24 cellular contexts compared by ENCODE assay signal in the genomic region with DNA sequence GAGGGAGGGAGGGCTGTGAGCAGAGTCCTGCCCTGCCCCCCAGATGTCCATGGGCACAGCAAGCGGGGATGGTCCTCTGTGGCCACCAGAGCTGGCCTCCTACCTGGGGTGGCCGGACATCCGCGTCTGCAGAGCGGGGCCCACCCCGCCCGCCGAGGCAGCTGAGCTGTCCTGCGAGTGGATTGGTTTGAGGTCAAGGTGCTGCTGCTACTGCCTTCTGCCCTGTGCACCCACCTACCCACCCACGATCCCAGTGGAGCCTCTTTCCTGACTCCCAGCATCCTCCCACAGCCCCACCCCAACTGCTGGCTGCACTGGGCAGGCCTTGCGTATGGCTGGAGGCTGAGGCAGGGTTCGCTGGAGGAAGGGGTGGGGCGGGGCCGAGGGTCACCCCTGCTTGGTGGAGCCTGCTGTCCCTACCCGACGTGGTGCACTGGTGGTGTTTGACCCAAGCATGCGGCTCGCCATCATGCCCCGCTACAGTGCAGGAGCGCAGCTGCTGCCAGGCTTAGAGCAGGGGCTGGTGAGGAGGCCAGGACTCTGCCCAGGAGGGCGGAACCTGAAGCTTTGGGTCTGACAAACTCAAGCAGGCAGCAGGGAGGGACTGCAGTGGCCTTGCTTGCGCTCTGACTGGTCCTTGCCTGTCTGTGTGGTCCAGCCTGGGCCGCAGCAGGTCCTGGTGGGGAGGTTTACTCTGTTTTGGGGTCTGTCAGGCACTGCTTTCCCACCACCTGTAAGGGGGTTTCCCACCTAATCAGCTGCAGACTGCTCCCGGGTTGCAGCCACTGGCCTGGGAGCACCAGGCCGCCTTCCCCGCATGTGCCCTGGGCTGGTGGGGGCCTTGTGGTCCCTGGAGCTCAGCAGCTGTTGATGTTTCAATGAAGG. TPM values are rescaled to one million over a fixed set of nuclear protein-coding genes. Genes with fewer than 3 reads are reported as not detected.
DNase-seq lines count a peak whose midpoint lies in the region; ATAC-seq and TF ChIP-seq lines count a peak whose summit lies in the region.
"Had no signal": no experiment of that assay in that cellular context is flagged by ENCODE, and none has a peak within 500 bp of the region (broad histone marks: within the 10 kb centered on the region; RNA-seq: fewer than 3 reads in every experiment).

No MANE protein-coding gene starts in this region.

- no peaks in the 10 kb centered on the region for H3K9me3 Mint-ChIP-seq in endothelial cell (ENCODE audit: unreplicated experiment)
- H3K9me3 Mint-ChIP-seq: activated T-helper 17 cell treated with anti-CD3 and anti-CD28 coated beads, Interleukin-2, amount 50 U/mL, for 72 hours had no signal

- no peaks in the 10 kb centered on the region for H3K4me1 ChIP-seq in ovary (ENCODE audit: insufficient read depth)
- H3K4me1 ChIP-seq: lower lobe of right lung, suprapubic skin had no signal

- no peak overlapping the region for H3K27ac ChIP-seq in ovary
- H3K27ac ChIP-seq: esophagus squamous epithelium, lower lobe of right lung, SK-N-MC, suprapubic skin had no signal

- H3K27me3 ChIP-seq in ovary, result no peaks in the 10 kb centered on the region
- H3K27me3 ChIP-seq: esophagus squamous epithelium, suprapubic skin had no signal

- no peaks in the 10 kb centered on the region for H3K4me1 Mint-ChIP-seq in endothelial cell (ENCODE audit: unreplicated experiment)
- H3K4me1 Mint-ChIP-seq: activated T-helper 17 cell treated with anti-CD3 and anti-CD28 coated beads, Interleukin-2, amount 50 U/mL, for 72 hours had no signal

- no peaks in the 10 kb centered on the region for H3K36me3 ChIP-seq in ovary

- WGBS in ovary, 3 donors, result 90 to 95% (median 90%) methylated on average over 17 to 26 of the region's 26 CpGs

- no peak overlapping the region for H3K4me3 ChIP-seq in ovary
- H3K4me3 ChIP-seq: esophagus squamous epithelium, K562, lower lobe of right lung, SK-N-MC, suprapubic skin had no signal

- no peak overlapping the region for H3K27ac Mint-ChIP-seq in endothelial cell (ENCODE audit: unreplicated experiment)
- H3K27ac Mint-ChIP-seq: activated T-helper 17 cell treated with anti-CD3 and anti-CD28 coated beads, Interleukin-2, amount 50 U/mL, for 72 hours had no signal

- no peak for ATAC-seq in GM21723 (IDR thresholded peaks at IDR 0.05; ENCODE audit: unreplicated experiment)
- ATAC-seq: activated T-helper 17 cell treated with anti-CD3 and anti-CD28 coated beads, Interleukin-2, amount 50 U/mL, for 72 hours; K562; lower lobe of right lung; PC-3 had no signal

- DNase-seq in activated gamma-delta T cell treated with Interleukin-2 at 50 U/mL for 16 hours (peak; percentile 2), activated gamma-delta T cell (lab: John Stamatoyannopoulos, UW) (no peak), Daoy (ENCODE audit: low read depth) (peak; percentile 3), endothelial cell (ENCODE audit: low spot score) (peak; percentile 5), ovary (peak in 3 of 5 donors; percentile 6 to 24 (median 18)), epidermal melanocyte (ENCODE audit: insufficient read length, low spot score) (no peak), NCI-H748 (lab: John Stamatoyannopoulos, UW; ENCODE audit: unreplicated experiment) (no peak)
- DNase-seq: activated CD4-positive, alpha-beta T cell treated with anti-CD3 and anti-CD28 coated beads for 1 hour; amniotic stem cell; C1 segment of cervical spinal cord; esophagus squamous epithelium; lower lobe of right lung; NCI-H1694; NCI-H82; occipital lobe; PC-3; T-helper 9 cell had no signal

- intact Hi-C loops in ovary (cut with DNase I), result no loop called here

- H3K36me3 Mint-ChIP-seq in endothelial cell (ENCODE audit: low read depth, unreplicated experiment), result no peaks in the 10 kb centered on the region

- TF ChIP-seq POLR2A in ovary (IDR thresholded peaks at IDR 0.05), result no peak

- H3K4me3 Mint-ChIP-seq in endothelial cell (ENCODE audit: unreplicated experiment), result no peak overlapping the region
- H3K4me3 Mint-ChIP-seq: activated T-helper 17 cell treated with anti-CD3 and anti-CD28 coated beads, Interleukin-2, amount 50 U/mL, for 72 hours had no signal

- H3K27me3 Mint-ChIP-seq in endothelial cell (ENCODE audit: unreplicated experiment), result peaks cover 1% of the 10 kb centered on the region
- H3K27me3 Mint-ChIP-seq: activated T-helper 17 cell treated with anti-CD3 and anti-CD28 coated beads, Interleukin-2, amount 50 U/mL, for 72 hours had no signal

- TF ChIP-seq EP300 in ovary (IDR thresholded peaks at IDR 0.05), result no peak

- no peak for TF ChIP-seq CTCF in endothelial cell (IDR thresholded peaks at IDR 0.05; ENCODE audit: unreplicated experiment)
- TF ChIP-seq CTCF in ovary (IDR thresholded peaks at IDR 0.05), result no peak

- no peaks in the 10 kb centered on the region for H3K9me3 ChIP-seq in ovary
- H3K9me3 ChIP-seq: esophagus squamous epithelium, lower lobe of right lung, suprapubic skin had no signal

RNA-seq across cellular contexts. Expression of a gene that starts 23.7 kb away (rescaled TPM):
- 13.5 and 16.7 TPM in 2 replicates for total RNA-seq in Daoy (2014; rRNA removed; shearing (Covaris generic))
- total RNA-seq in endothelial cell (ENCODE audit: unreplicated experiment), result 11.3 TPM
- 10 to 100 TPM in 4 of 7 donors, 1 to 10 TPM in 3; 3.0 to 22.7 (median 11.7) TPM for total RNA-seq in ovary
- polyA plus RNA-seq in ovary, result 1 to 10 TPM; 1.9 to 5.1 TPM

RNA-seq across cellular contexts. Expression of a gene that starts 35.9 kb away (rescaled TPM):
- not detected in 2 replicates for total RNA-seq in Daoy (2014; rRNA removed; shearing (Covaris generic))
- total RNA-seq in endothelial cell (ENCODE audit: unreplicated experiment) (1.3 TPM), ovary (1 to 10 TPM in 4 of 7 donors, under 1 TPM in 2, not detected in 1; 0.32 to 3.2 (median 1.4) TPM)
- under 1 TPM; 0.12 to 0.48 TPM for polyA plus RNA-seq in ovary
- total RNA-seq: A673; activated T-helper 17 cell treated with anti-CD3 and anti-CD28 coated beads, Interleukin-2, amount 50 U/mL, for 72 hours; glomerular endothelial cell had no signal
- polyA plus RNA-seq: K562 had no signal

Comparison
In these comparisons a context has a peak if more than half of its experiments do, and no peak if none do; other contexts are left out.
1. DNase-seq: peak in activated gamma-delta T cell treated with Interleukin-2 at 50 U/mL for 16 hours (single experiment), Daoy (single experiment), endothelial cell (single experiment) and ovary (3 of 5); none in activated gamma-delta T cell (single experiment), epidermal melanocyte (single experiment) and NCI-H748 (single experiment).